In the genomic region with DNA sequence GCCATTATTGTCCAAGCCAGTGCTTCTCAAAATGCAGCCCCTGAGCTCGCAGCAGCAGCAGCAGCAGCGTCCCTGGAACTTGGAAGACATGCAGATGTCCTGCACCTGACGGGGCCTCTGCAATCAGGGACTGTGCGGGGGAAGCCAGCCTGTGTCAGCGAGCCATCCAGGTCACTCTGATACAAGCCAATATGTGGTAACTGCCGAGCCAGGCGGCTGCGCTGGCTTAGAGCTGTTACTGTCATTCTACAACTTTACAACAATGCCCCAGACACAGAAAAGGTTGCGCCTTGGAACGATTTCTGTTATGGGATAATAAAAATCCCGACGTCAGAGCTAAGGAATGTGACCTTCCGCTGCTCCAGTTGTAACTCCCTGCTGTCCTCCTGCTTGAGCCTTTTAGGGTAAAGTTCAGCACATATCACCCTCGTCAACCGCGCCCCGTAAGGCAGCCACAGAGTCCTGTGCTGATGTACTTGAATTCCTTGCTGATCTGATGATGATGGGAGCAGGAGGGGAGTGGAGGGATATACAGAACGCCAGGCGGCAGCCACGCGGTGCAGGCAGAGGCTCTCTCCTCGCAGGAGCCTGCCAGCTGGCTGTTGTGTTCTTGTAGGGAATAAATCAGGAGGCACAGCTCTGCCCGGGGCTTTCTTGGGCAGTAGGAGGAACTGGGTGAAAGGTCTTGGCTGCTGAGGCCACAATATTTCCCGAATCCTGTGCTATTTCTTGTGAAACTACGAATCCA, we compare ENCODE assay signal across 9 cellular contexts. TPM values are rescaled to one million over a fixed set of nuclear protein-coding genes. Genes with fewer than 3 reads are reported as not detected.
DNase-seq lines count a peak whose midpoint lies in the region; ATAC-seq and TF ChIP-seq lines count a peak whose summit lies in the region.
"Had no signal": no experiment of that assay in that cellular context is flagged by ENCODE, and none has a peak within 500 bp of the region (broad histone marks: within the 10 kb centered on the region; RNA-seq: fewer than 3 reads in every experiment).

No MANE protein-coding gene starts in this region.

- H3K27ac ChIP-seq in Peyer's patch, result peak overlapping the region; percentile 57 to 95 (median 82)
- H3K27ac ChIP-seq in esophagus squamous epithelium, result peak overlapping the region; percentile 47 to 93 (median 82)
- H3K27ac ChIP-seq: HL-60 had no signal

- intact Hi-C loops in esophagus squamous epithelium (cut with DNase I), result no loop called here

- in situ Hi-C loops in G401 (cut with HindIII; ENCODE audit: low sequenced_read_pairs), result no loop called here

- H3K4me1 ChIP-seq in Peyer's patch (peaks cover 0 to 19% (median 3%) of the 10 kb centered on the region in 4 donors), esophagus squamous epithelium (peaks cover 9 to 21% (median 20%) of the 10 kb centered on the region in 3 donors), mucosa of stomach (ENCODE audit: control insufficient read depth, insufficient read depth, low read length) (peaks cover 19% of the 10 kb centered on the region)

- H3K27me3 ChIP-seq in Peyer's patch, result no peaks in the 10 kb centered on the region
- no peaks in the 10 kb centered on the region for H3K27me3 ChIP-seq in esophagus squamous epithelium
- H3K27me3 ChIP-seq in mucosa of stomach (ENCODE audit: control insufficient read depth, insufficient read depth, low read length), result no peaks in the 10 kb centered on the region

- TF ChIP-seq CTCF in Peyer's patch (IDR thresholded peaks at IDR 0.05) (peak in 2 of 6 experiments; percentile 30 to 44), esophagus squamous epithelium (IDR thresholded peaks at IDR 0.05) (peak in 5 of 6 experiments; percentile 7 to 38 (median 16))

- H3K36me3 ChIP-seq in Peyer's patch, result peaks cover 0 to 4% (median 0%) of the 10 kb centered on the region in 3 donors
- peaks cover 0 to 9% (median 0%) of the 10 kb centered on the region in 3 donors for H3K36me3 ChIP-seq in esophagus squamous epithelium
- peaks cover 5% of the 10 kb centered on the region for H3K36me3 ChIP-seq in mucosa of stomach (ENCODE audit: control insufficient read depth, insufficient read depth, low read length)

- peak in 1 of 2 donors; percentile 70 for TF ChIP-seq POLR2A in Peyer's patch (IDR thresholded peaks at IDR 0.05)
- TF ChIP-seq POLR2A in esophagus squamous epithelium (IDR thresholded peaks at IDR 0.05), result peak in 1 of 4 donors; percentile 10

- peak; percentile 69 for DNase-seq in G401 (ENCODE audit: low spot score)
- DNase-seq in Peyer's patch, result peak; percentile 23 to 91 (median 86)
- no peak for DNase-seq in esophagus squamous epithelium (lab: John Stamatoyannopoulos, UW)
- no peak for DNase-seq in DMS79 treated with DMSO at 0.1 percent for 48 hours (lab: John Stamatoyannopoulos, UW)

- 0 to 13% methylated on average over 4 to 7 of the region's 25 CpGs for WGBS in esophagus squamous epithelium, 2 donors

- H3K9me3 ChIP-seq in Peyer's patch (peaks cover 0 to 8% (median 0%) of the 10 kb centered on the region in 4 donors), esophagus squamous epithelium (peaks cover 0 to 10% (median 0%) of the 10 kb centered on the region in 3 donors), mucosa of stomach (ENCODE audit: control insufficient read depth, low read length) (no peaks in the 10 kb centered on the region)

- ATAC-seq in HG02884 (IDR thresholded peaks at IDR 0.05; ENCODE audit: unreplicated experiment) (no peak), GM18907 (IDR thresholded peaks at IDR 0.05; ENCODE audit: unreplicated experiment) (no peak), HG02798 (IDR thresholded peaks at IDR 0.05; ENCODE audit: poor library complexity, unreplicated experiment) (no peak)

- H3K4me3 ChIP-seq in Peyer's patch, result peak overlapping the region in 2 of 4 donors; percentile 11 to 19
- peak overlapping the region in 2 of 4 donors; percentile 9 to 42 for H3K4me3 ChIP-seq in esophagus squamous epithelium
- peak overlapping the region; percentile 5 for H3K4me3 ChIP-seq in mucosa of stomach (ENCODE audit: low read length)

- peak overlapping the region; percentile 38 for H3K9ac ChIP-seq in mucosa of stomach (ENCODE audit: low read length)

RNA-seq across cellular contexts. Expression of gene CRYGN, which starts 20.0 kb away (rescaled TPM):
- total RNA-seq in G401 (2014; rRNA removed; shearing (Covaris generic)), result not detected in 2 replicates
- not detected for total RNA-seq in Peyer's patch
- under 1 TPM in 1 of 4 donors, not detected in 3; 0.19 TPM for total RNA-seq in esophagus squamous epithelium

RNA-seq across cellular contexts. Expression of gene WDR86, which starts 50.1 kb away (rescaled TPM):
- 10.2 and 13.7 TPM in 2 replicates for total RNA-seq in G401 (2014; rRNA removed; shearing (Covaris generic))
- total RNA-seq in Peyer's patch (10 to 100 TPM in 1 of 4 donors, 1 to 10 TPM in 2, not detected in 1; 5.9 to 13.2 (median 6.6) TPM), esophagus squamous epithelium (1 to 10 TPM in 2 of 4 donors, under 1 TPM in 2; 0.53 to 4.6 (median 1.5) TPM)

RNA-seq across cellular contexts. Expression of gene RHEB, which starts 59.8 kb away (rescaled TPM):
- 127 and 156 TPM in 2 replicates for total RNA-seq in G401 (2014; rRNA removed; shearing (Covaris generic))
- total RNA-seq in Peyer's patch (10 to 100 TPM; 34.7 to 46.9 (median 41.5) TPM), esophagus squamous epithelium (10 to 100 TPM; 37.1 to 82.6 (median 54.4) TPM)

Comparison
In these comparisons a context has a peak if more than half of its experiments do, and no peak if none do; other contexts are left out.
1. DNase-seq: peak in G401 (single experiment) and Peyer's patch (3 of 3); none in esophagus squamous epithelium (single experiment) and DMS79 treated with DMSO at 0.1 percent for 48 hours (single experiment).